ENCODE assay signal across 10 cellular contexts in the genomic region with DNA sequence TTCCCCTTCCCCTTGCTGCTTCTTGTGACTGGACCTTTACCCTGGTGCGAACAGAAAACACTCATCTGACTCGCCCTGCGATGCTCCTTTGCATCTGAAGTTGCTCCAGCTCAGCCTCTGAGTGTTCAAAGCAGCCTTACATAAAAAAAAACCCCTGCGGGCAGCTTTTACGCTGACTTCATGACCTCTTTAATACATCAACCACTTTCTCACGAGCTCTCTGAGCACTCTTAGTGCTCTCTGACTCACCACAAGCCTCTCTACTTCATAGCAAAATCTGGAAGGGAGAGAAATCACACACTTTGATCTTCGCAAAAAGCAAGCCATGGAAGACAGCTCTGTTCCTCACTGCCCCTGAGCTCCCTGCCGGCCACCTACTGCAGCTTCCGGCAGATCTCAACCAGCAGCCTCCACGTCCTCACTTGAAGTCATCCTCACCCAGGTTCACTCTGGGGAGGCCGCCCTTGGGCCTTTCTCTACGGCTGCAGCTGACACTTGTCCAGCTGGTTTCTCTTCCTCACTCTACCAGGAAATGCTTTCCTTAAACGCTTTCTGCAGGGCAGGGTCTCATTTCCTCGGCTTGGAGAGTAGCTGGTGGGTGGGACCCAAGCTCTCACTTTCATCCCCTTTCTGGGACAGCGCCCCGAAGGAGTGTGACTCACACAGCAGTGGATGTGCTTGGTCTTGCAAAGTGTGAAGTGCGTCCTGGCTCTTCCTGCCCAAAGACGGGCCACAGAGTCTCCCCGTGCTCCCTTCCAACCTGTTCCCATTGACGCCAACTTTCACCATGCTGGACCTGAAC. TPM values are rescaled to one million over a fixed set of nuclear protein-coding genes. Genes with fewer than 3 reads are reported as not detected.
DNase-seq lines count a peak whose midpoint lies in the region; ATAC-seq and TF ChIP-seq lines count a peak whose summit lies in the region.
"Had no signal": no experiment of that assay in that cellular context is flagged by ENCODE, and none has a peak within 500 bp of the region (broad histone marks: within the 10 kb centered on the region; RNA-seq: fewer than 3 reads in every experiment).

No MANE protein-coding gene starts in this region.

- no peaks in the 10 kb centered on the region for H3K27me3 ChIP-seq in transverse colon

- DNase-seq in SIG-M5 treated with dmso at 0.1 percent for 504 hours (lab: John Stamatoyannopoulos, UW; ENCODE audit: unreplicated experiment) (peak; percentile 81), SIG-M5 (lab: John Stamatoyannopoulos, UW) (no peak), HT-29 (ENCODE audit: low spot score) (peak; percentile 64), fibroblast of the aortic adventitia (ENCODE audit: low read depth) (peak; percentile 86), transverse colon (no peak)
- DNase-seq in activated CD4-positive, alpha-beta memory T cell treated with anti-CD3 and anti-CD28 coated beads for 36 hours: peak; percentile 84
- DNase-seq in stimulated activated CD4-positive, alpha-beta T cell treated with anti-CD3 and anti-CD28 coated beads, Interleukin-2, amount 100 ng/mL, for 24 hours: peak; percentile 49 to 61

- H3K4me3 Mint-ChIP-seq in activated CD4-positive, alpha-beta memory T cell treated with anti-CD3 and anti-CD28 coated beads for 36 hours: peak overlapping the region; percentile 14

- TF ChIP-seq EP300 in transverse colon (IDR thresholded peaks at IDR 0.05; ENCODE audit: low read depth): no peak

- peaks cover 0 to 14% (median 6%) of the 10 kb centered on the region in 4 donors for H3K4me1 ChIP-seq in transverse colon

- H3K4me1 Mint-ChIP-seq in activated CD4-positive, alpha-beta memory T cell treated with anti-CD3 and anti-CD28 coated beads for 36 hours (ENCODE audit: low read depth): peaks cover 45% of the 10 kb centered on the region

- H3K27ac ChIP-seq in transverse colon: peak overlapping the region in 2 of 4 donors; percentile 27 to 42
- H3K27ac ChIP-seq: cardiac muscle cell had no signal

- H3K36me3 ChIP-seq in transverse colon: no peaks in the 10 kb centered on the region
- H3K36me3 ChIP-seq: cardiac muscle cell had no signal

- no peak for TF ChIP-seq POLR2A in transverse colon (IDR thresholded peaks at IDR 0.05)

- H3K36me3 Mint-ChIP-seq in activated CD4-positive, alpha-beta memory T cell treated with anti-CD3 and anti-CD28 coated beads for 36 hours: no peaks in the 10 kb centered on the region

- H3K9me3 Mint-ChIP-seq in activated CD4-positive, alpha-beta memory T cell treated with anti-CD3 and anti-CD28 coated beads for 36 hours: no peaks in the 10 kb centered on the region

- H3K27me3 Mint-ChIP-seq in activated CD4-positive, alpha-beta memory T cell treated with anti-CD3 and anti-CD28 coated beads for 36 hours: no peaks in the 10 kb centered on the region

- TF ChIP-seq CTCF in fibroblast of the aortic adventitia (IDR thresholded peaks at IDR 0.05; ENCODE audit: insufficient read depth, low read length) (no peak), transverse colon (IDR thresholded peaks at IDR 0.05) (no peak)

- POLR2A ChIA-PET in activated CD4-positive, alpha-beta memory T cell treated with anti-CD3 and anti-CD28 coated beads for 36 hours (lab: Charles Lee): interaction anchor here (0.7 to 2.8 kb wide), 23 partner anchors 11 to 204 kb away, joined by 3 to 25 read pairs (median 4); a partner anchor contains a TSS

- H3K9me3 ChIP-seq in transverse colon: no peaks in the 10 kb centered on the region

- intact Hi-C loops in activated CD4-positive, alpha-beta memory T cell treated with anti-CD3 and anti-CD28 coated beads for 36 hours (cut with micrococcal nuclease): loop anchor here (1.0 to 5.0 kb wide), 11 partner anchors 10 to 277 kb away; a partner anchor contains a TSS
- intact Hi-C loops in transverse colon (cut with DNase I; ENCODE audit: low total_unique reads): loop anchor here (5.0 kb wide), 1 partner anchor 63 kb away; no protein-coding TSS in a partner anchor

- ATAC-seq in HG02970 (IDR thresholded peaks at IDR 0.05; ENCODE audit: low FRiP score, unreplicated experiment): no peak

- H3K4me3 ChIP-seq in fibroblast of the aortic adventitia (ENCODE audit: low read depth, low read length) (no peak overlapping the region), transverse colon (no peak overlapping the region)
- H3K4me3 ChIP-seq: cardiac muscle cell had no signal

- WGBS in transverse colon (ENCODE audit: low coverage in 1 of 2), 2 donors: 20 to 37% methylated on average over 8 to 20 of the region's 20 CpGs

- CTCF ChIA-PET in activated CD4-positive, alpha-beta memory T cell treated with anti-CD3 and anti-CD28 coated beads for 36 hours (lab: Charles Lee): interaction anchor here (0.5 to 8.0 kb wide), 35 partner anchors 10 to 694 kb away, joined by 3 to 223 read pairs (median 15); a partner anchor contains a TSS

- in situ Hi-C loops in transverse colon (cut with MboI; ENCODE audit: low pct_ligation_motif_present in 1 of 4, low pct_unique_long_range_greater_than_20kb in 1 of 4, low sequenced_read_pairs in 3 of 4): loop anchor here in 3 of 4 donors (5.0 to 25.0 kb wide), 5 partner anchors 55 to 123 kb away; a partner anchor contains a TSS

- H3K27ac Mint-ChIP-seq in activated CD4-positive, alpha-beta memory T cell treated with anti-CD3 and anti-CD28 coated beads for 36 hours: peak overlapping the region; percentile 87

RNA-seq across cellular contexts. Expression of a gene that starts 5.3 kb away (rescaled TPM):
- total RNA-seq in HT-29 (2014; rRNA removed; shearing (Covaris generic)): not detected in 2 replicates
- under 1 TPM in 1 of 2 experiments, not detected in 1; 0.15 TPM for total RNA-seq in activated CD4-positive, alpha-beta memory T cell treated with anti-CD3 and anti-CD28 coated beads for 36 hours
- not detected in 2 replicates for total RNA-seq in fibroblast of the aortic adventitia (ENCODE audit: low replicate concordance)
- total RNA-seq in transverse colon: under 1 TPM in 1 of 4 donors, not detected in 3; 0.55 TPM
- total RNA-seq: cardiac muscle cell, urinary bladder had no signal

RNA-seq across cellular contexts. Expression of a gene that starts 10.9 kb away (rescaled TPM):
- not detected in 2 replicates for total RNA-seq in HT-29 (2014; rRNA removed; shearing (Covaris generic))
- total RNA-seq in activated CD4-positive, alpha-beta memory T cell treated with anti-CD3 and anti-CD28 coated beads for 36 hours: not detected
- not detected in 2 replicates for total RNA-seq in fibroblast of the aortic adventitia (ENCODE audit: low replicate concordance)
- not detected for total RNA-seq in transverse colon
- total RNA-seq: cardiac muscle cell, urinary bladder had no signal

RNA-seq across cellular contexts. Expression of a gene that starts 19.8 kb away (rescaled TPM):
- total RNA-seq in HT-29 (2014; rRNA removed; shearing (Covaris generic)): 52.9 TPM in 2 replicates
- total RNA-seq in activated CD4-positive, alpha-beta memory T cell treated with anti-CD3 and anti-CD28 coated beads for 36 hours: 1 to 10 TPM; 5.1 to 5.9 TPM
- 0.27 and 1.4 TPM in 2 replicates for total RNA-seq in fibroblast of the aortic adventitia (ENCODE audit: low replicate concordance)
- total RNA-seq in transverse colon: 10 to 100 TPM in 1 of 4 donors, 1 to 10 TPM in 3; 2.6 to 20.1 (median 5.6) TPM
- total RNA-seq: urinary bladder had no signal

RNA-seq across cellular contexts. Expression of a gene that starts 31.8 kb away (rescaled TPM):
- total RNA-seq in HT-29 (2014; rRNA removed; shearing (Covaris generic)): 48.9 and 58.3 TPM in 2 replicates
- total RNA-seq in activated CD4-positive, alpha-beta memory T cell treated with anti-CD3 and anti-CD28 coated beads for 36 hours: 10 to 100 TPM; 43.9 to 47.2 TPM
- total RNA-seq in fibroblast of the aortic adventitia (ENCODE audit: low replicate concordance) (3.1 and 28.9 TPM in 2 replicates), transverse colon (10 to 100 TPM; 16.5 to 49.6 (median 24.4) TPM)

RNA-seq across cellular contexts. Expression of a gene that starts 36.9 kb away (rescaled TPM):
- total RNA-seq in HT-29 (2014; rRNA removed; shearing (Covaris generic)): 87.7 and 94.2 TPM in 2 replicates
- total RNA-seq in activated CD4-positive, alpha-beta memory T cell treated with anti-CD3 and anti-CD28 coated beads for 36 hours: 100 to 1,000 TPM; 177 to 178 TPM
- total RNA-seq in fibroblast of the aortic adventitia (ENCODE audit: low replicate concordance) (9.3 and 15.7 TPM in 2 replicates), transverse colon (10 to 100 TPM; 21.5 to 40.5 (median 36.4) TPM)

Comparison
In these comparisons a context has a peak if more than half of its experiments do, and no peak if none do; other contexts are left out.
1. DNase-seq: peak in SIG-M5 treated with dmso at 0.1 percent for 504 hours (single experiment), HT-29 (single experiment), activated CD4-positive, alpha-beta memory T cell treated with anti-CD3 and anti-CD28 coated beads for 36 hours (single experiment), fibroblast of the aortic adventitia (single experiment) and stimulated activated CD4-positive, alpha-beta T cell treated with anti-CD3 and anti-CD28 coated beads, Interleukin-2, amount 100 ng/mL, for 24 hours (2 of 2); none in SIG-M5 (single experiment) and transverse colon (single experiment).